In genomic region chr2:118232391-118233255, GRCh38 we compare ENCODE assay signal across 26 cellular contexts.
A peak's percentile ranks its signal among the peaks of the same experiment; 100 is the strongest.
DNase-seq lines count a peak whose midpoint lies in the region; ATAC-seq and TF ChIP-seq lines count a peak whose summit lies in the region.
"Had no signal": no experiment of that assay in that cellular context is flagged by ENCODE, and none has a peak within 500 bp of the region (broad histone marks: within the 10 kb centered on the region; RNA-seq: fewer than 3 reads in every experiment).

No MANE protein-coding gene starts in this region.

- H3K36me3 ChIP-seq in BLaER1 treated with 17β-estradiol and CSF1 and Interleukin-3, amounts not matched to agents 10 nM and 100 nM: no peaks in the 10 kb centered on the region
- H3K36me3 ChIP-seq in neural progenitor cell: no peaks in the 10 kb centered on the region
- H3K36me3 ChIP-seq: SJCRH30 had no signal

- peaks cover 12% of the 10 kb centered on the region for H3F3A ChIP-seq in neural progenitor cell (ENCODE audit: low read depth)

- DNase-seq in GM13977 (ENCODE audit: low spot score) (peak; percentile 5), ecto neural progenitor cell (ENCODE audit: low spot score) (peak; percentile 67), neural progenitor cell (ENCODE audit: low spot score) (peak; percentile 67), NCI-H1436 treated with DMSO at 0.1 percent for 48 hours (lab: John Stamatoyannopoulos, UW) (no peak)
- DNase-seq in activated T-helper 1 cell treated with anti-CD3 and anti-CD28 coated beads, Interleukin-12 subunit alpha, Interleukin-12 subunit beta, Interleukin-2, Interleukin-4 antibody, amounts not matched to agents 30 ng/mL and 10 ng/mL and 1 ng/mL, durations not matched to agents 14 hours and 24 hours and 36 hours (ENCODE audit: low spot score): no peak
- DNase-seq: Calu3; CD8-positive, alpha-beta memory T cell; DMS79 treated with DMSO at 0.1 percent for 48 hours; GOT3; Karpas-422; NCI-H1092; NCI-H1417 treated with DMSO at 0.1 percent for 48 hours; NCI-H187; NCI-H2081 treated with DMSO at 0.1 percent for 48 hours; NCI-H2171 treated with DMSO at 0.1 percent for 48 hours; NCI-H345; NCI-H510A treated with DMSO at 0.1 percent for 48 hours; NK-92 treated with Interleukin-12 subunit alpha and Interleukin-12 subunit beta, amount 100 ng/mL, for 24 hours; PC-3; SJCRH30 had no signal

- H3K9me3 ChIP-seq in BLaER1 treated with 17β-estradiol and CSF1 and Interleukin-3, amounts not matched to agents 10 nM and 100 nM (replicated peaks in 1 of 11): no peaks in the 10 kb centered on the region
- H3K9me3 ChIP-seq in neural progenitor cell (ENCODE audit: low read depth): no peaks in the 10 kb centered on the region
- H3K9me3 ChIP-seq: A549, SJCRH30 had no signal

- no peak overlapping the region for H3K27ac ChIP-seq in BLaER1 treated with 17β-estradiol and CSF1 and Interleukin-3, amounts not matched to agents 10 nM and 100 nM
- no peak overlapping the region for H3K27ac ChIP-seq in neural progenitor cell
- H3K27ac ChIP-seq: A549, SJCRH30 had no signal

- H3K27me3 Mint-ChIP-seq in neural progenitor cell (ENCODE audit: insufficient read depth, low read depth): peaks cover 15% of the 10 kb centered on the region
- H3K27me3 Mint-ChIP-seq in activated T-helper 1 cell treated with anti-CD3 and anti-CD28 coated beads, Interleukin-12 subunit alpha, Interleukin-12 subunit beta, Interleukin-2, Interleukin-4 antibody, amounts not matched to agents 30 ng/mL and 10 ng/mL and 1 ng/mL, durations not matched to agents 14 hours and 24 hours and 36 hours (ENCODE audit: insufficient read depth): peaks cover 16% of the 10 kb centered on the region

- H3K4me1 ChIP-seq in BLaER1 treated with 17β-estradiol and CSF1 and Interleukin-3, amounts not matched to agents 10 nM and 100 nM: peaks cover 5 to 17% (median 14%) of the 10 kb centered on the region in 10 experiments; a peak in 19 of 20 replicates
- H3K4me1 ChIP-seq in neural progenitor cell: peaks cover 24% of the 10 kb centered on the region
- H3K4me1 ChIP-seq: A549, SJCRH30 had no signal

- no peak for ATAC-seq in HG03571 (IDR thresholded peaks at IDR 0.05; ENCODE audit: unreplicated experiment)
- ATAC-seq: A549, HepG2, PC-3, SK-N-SH treated with all-trans-retinoic acid at 6 μM for 48 hours had no signal

- in situ Hi-C loops in GM13977 (cut with MboI; ENCODE audit: low pct_unique_long_range_greater_than_20kb, low sequenced_read_pairs, unreplicated experiment): no loop called here

- peak overlapping the region; percentile 6 for H3K27ac Mint-ChIP-seq in neural progenitor cell
- H3K27ac Mint-ChIP-seq in activated T-helper 1 cell treated with anti-CD3 and anti-CD28 coated beads, Interleukin-12 subunit alpha, Interleukin-12 subunit beta, Interleukin-2, Interleukin-4 antibody, amounts not matched to agents 30 ng/mL and 10 ng/mL and 1 ng/mL, durations not matched to agents 14 hours and 24 hours and 36 hours: no peak overlapping the region
- H3K27ac Mint-ChIP-seq: CD14-positive monocyte; CD8-positive, alpha-beta memory T cell had no signal

- 0 out of 22 replicates have a peak overlapping the region, but pooled peaks of 1 of the 11 experiments have one; percentile 33 for H3K9ac ChIP-seq in BLaER1 treated with 17β-estradiol and CSF1 and Interleukin-3, amounts not matched to agents 10 nM and 100 nM
- no peak overlapping the region for H3K9ac ChIP-seq in neural progenitor cell

- peaks cover 16% of the 10 kb centered on the region for H3K9me3 Mint-ChIP-seq in neural progenitor cell
- H3K9me3 Mint-ChIP-seq in activated T-helper 1 cell treated with anti-CD3 and anti-CD28 coated beads, Interleukin-12 subunit alpha, Interleukin-12 subunit beta, Interleukin-2, Interleukin-4 antibody, amounts not matched to agents 30 ng/mL and 10 ng/mL and 1 ng/mL, durations not matched to agents 14 hours and 24 hours and 36 hours: peaks cover 4% of the 10 kb centered on the region

- H3K4me1 Mint-ChIP-seq in neural progenitor cell: peaks cover 22% of the 10 kb centered on the region
- no peaks in the 10 kb centered on the region for H3K4me1 Mint-ChIP-seq in activated T-helper 1 cell treated with anti-CD3 and anti-CD28 coated beads, Interleukin-12 subunit alpha, Interleukin-12 subunit beta, Interleukin-2, Interleukin-4 antibody, amounts not matched to agents 30 ng/mL and 10 ng/mL and 1 ng/mL, durations not matched to agents 14 hours and 24 hours and 36 hours (ENCODE audit: low read depth)
- H3K4me1 Mint-ChIP-seq: CD14-positive monocyte; CD8-positive, alpha-beta memory T cell had no signal

- no peaks in the 10 kb centered on the region for H3K79me2 ChIP-seq in neural progenitor cell (ENCODE audit: low read depth)

- TF ChIP-seq CTCF in GM13977 (IDR thresholded peaks at IDR 0.05; ENCODE audit: extremely low read depth, insufficient read depth, missing control alignments) (no peak), neural progenitor cell (IDR thresholded peaks at IDR 0.05) (no peak)

- no peak overlapping the region for H2AFZ ChIP-seq in neural progenitor cell (replicated peaks)

- H3K4me2 ChIP-seq in BLaER1 treated with 17β-estradiol and CSF1 and Interleukin-3, amounts not matched to agents 10 nM and 100 nM: peak overlapping the region; percentile 16 to 81 (median 73); a peak in 20 of 22 replicates
- H3K4me2 ChIP-seq in neural progenitor cell: peak overlapping the region; percentile 55
- H3K4me2 ChIP-seq: A549 had no signal

- no peak overlapping the region for H3K4me3 Mint-ChIP-seq in neural progenitor cell
- H3K4me3 Mint-ChIP-seq in activated T-helper 1 cell treated with anti-CD3 and anti-CD28 coated beads, Interleukin-12 subunit alpha, Interleukin-12 subunit beta, Interleukin-2, Interleukin-4 antibody, amounts not matched to agents 30 ng/mL and 10 ng/mL and 1 ng/mL, durations not matched to agents 14 hours and 24 hours and 36 hours: no peak overlapping the region
- H3K4me3 Mint-ChIP-seq: CD14-positive monocyte; CD8-positive, alpha-beta memory T cell had no signal

- H4K20me1 ChIP-seq in BLaER1 treated with 17β-estradiol and CSF1 and Interleukin-3, amounts not matched to agents 10 nM and 100 nM: no peaks in the 10 kb centered on the region
- H4K20me1 ChIP-seq in neural progenitor cell (ENCODE audit: low read depth): no peaks in the 10 kb centered on the region

- H3K4me3 ChIP-seq in BLaER1 treated with 17β-estradiol and CSF1 and Interleukin-3, amounts not matched to agents 10 nM and 100 nM: no peak overlapping the region
- H3K4me3 ChIP-seq in neural progenitor cell: no peak overlapping the region
- H3K4me3 ChIP-seq: A549, SJCRH30 had no signal

- intact Hi-C loops in activated T-helper 1 cell treated with anti-CD3 and anti-CD28 coated beads, Interleukin-12 subunit alpha, Interleukin-12 subunit beta, Interleukin-2, Interleukin-4 antibody, amounts not matched to agents 30 ng/mL and 10 ng/mL and 1 ng/mL, durations not matched to agents 14 hours and 24 hours and 36 hours (cut with micrococcal nuclease): no loop called here

- H3K27me3 ChIP-seq in BLaER1 treated with 17β-estradiol and CSF1 and Interleukin-3, amounts not matched to agents 10 nM and 100 nM: peaks cover 0 to 6% (median 4%) of the 10 kb centered on the region in 11 experiments; a peak in 11 of 22 replicates
- peaks cover 4% of the 10 kb centered on the region for H3K27me3 ChIP-seq in neural progenitor cell
- H3K27me3 ChIP-seq: SJCRH30 had no signal

- H3K36me3 Mint-ChIP-seq in neural progenitor cell: no peaks in the 10 kb centered on the region
- H3K36me3 Mint-ChIP-seq in activated T-helper 1 cell treated with anti-CD3 and anti-CD28 coated beads, Interleukin-12 subunit alpha, Interleukin-12 subunit beta, Interleukin-2, Interleukin-4 antibody, amounts not matched to agents 30 ng/mL and 10 ng/mL and 1 ng/mL, durations not matched to agents 14 hours and 24 hours and 36 hours (ENCODE audit: low read depth): no peaks in the 10 kb centered on the region
- H3K36me3 Mint-ChIP-seq: CD14-positive monocyte had no signal

Comparison
In these comparisons a context has a peak if more than half of its experiments do, and no peak if none do; other contexts are left out.
1. DNase-seq: peak in GM13977 (single experiment), ecto neural progenitor cell (single experiment) and neural progenitor cell (single experiment); none in activated T-helper 1 cell treated with anti-CD3 and anti-CD28 coated beads, Interleukin-12 subunit alpha, Interleukin-12 subunit beta, Interleukin-2, Interleukin-4 antibody, amounts not matched to agents 30 ng/mL and 10 ng/mL and 1 ng/mL, durations not matched to agents 14 hours and 24 hours and 36 hours (single experiment) and NCI-H1436 treated with DMSO at 0.1 percent for 48 hours (single experiment).